ENCODE assay signal across 1 cellular context in genomic region chr16:66616592-66616991, GRCh38.
TF ChIP-seq lines count a peak whose summit lies in the region.

No MANE protein-coding gene starts in this region.

TF ChIP-seq in WTC11, 78 proteins besides CTCF, POLR2A, EP300 and RAD21 (continued from another document):
- no peak for TF ChIP-seq PRDM15 (CRISPR knock-in tag; IDR thresholded peaks at IDR 0.05)
- no peak for TF ChIP-seq NFE2L1 (CRISPR knock-in tag; IDR thresholded peaks at IDR 0.05)
- TF ChIP-seq ZNF219 (CRISPR knock-in tag; IDR thresholded peaks at IDR 0.05; ENCODE audit: borderline replicate concordance) = no peak
- no peak for TF ChIP-seq ZBTB21 (CRISPR knock-in tag; IDR thresholded peaks at IDR 0.05; ENCODE audit: borderline replicate concordance)
